Comparison of ENCODE assay signal across 16 cellular contexts in the genomic region with DNA sequence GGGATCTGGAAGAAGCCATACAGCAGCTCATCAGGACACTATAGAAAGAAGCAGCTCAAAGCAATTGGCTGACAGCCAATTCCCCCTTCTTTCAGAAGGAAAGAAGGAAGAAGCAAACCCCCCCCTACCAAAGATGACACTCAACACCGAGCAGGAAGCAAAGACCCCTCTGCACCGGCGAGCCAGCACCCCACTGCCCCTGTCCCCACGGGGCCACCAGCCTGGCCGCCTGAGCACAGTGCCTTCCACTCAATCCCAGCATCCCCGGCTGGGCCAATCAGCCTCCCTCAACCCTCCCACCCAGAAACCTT. TPM values are rescaled to one million over a fixed set of nuclear protein-coding genes. Genes with fewer than 3 reads are reported as not detected.
"Had no signal": no experiment of that assay in that cellular context is flagged by ENCODE, and none has a peak within 500 bp of the region (broad histone marks: within the 10 kb centered on the region; RNA-seq: fewer than 3 reads in every experiment).

No MANE protein-coding gene starts in this region.

- H3K9me3 ChIP-seq: stomach, tibial nerve had no signal

- ATAC-seq: activated CD8-positive, alpha-beta T cell treated with anti-CD3 and anti-CD28 coated beads, Interleukin-2, amount 10 ng/mL, durations not matched to agents 7 days and 5 days; activated naive CD8-positive, alpha-beta T cell treated with anti-CD3 and anti-CD28 coated beads, Interleukin-2, amount 50 U/mL, for 24 hours; left lobe of liver had no signal

- DNase-seq: activated CD4-positive, alpha-beta T cell treated with anti-CD3 and anti-CD28 coated beads for 48 hours; activated CD8-positive, alpha-beta T cell treated with anti-CD3 and anti-CD28 coated beads, Interleukin-2, amount 10 ng/mL, durations not matched to agents 7 days and 5 days; activated naive CD4-positive, alpha-beta T cell treated with Interleukin-2 at 50 U/mL for 16 hours; activated naive CD8-positive, alpha-beta T cell treated with anti-CD3 and anti-CD28 coated beads, Interleukin-2, amount 50 U/mL, for 24 hours; endodermal cell; erythroblast; mesendoderm; small intestine; stomach had no signal

- H3K36me3 ChIP-seq: stomach, tibial nerve had no signal

- H3K4me3 Mint-ChIP-seq: activated CD8-positive, alpha-beta T cell treated with anti-CD3 and anti-CD28 coated beads, Interleukin-2, amount 10 ng/mL, durations not matched to agents 7 days and 5 days; activated naive CD8-positive, alpha-beta T cell treated with anti-CD3 and anti-CD28 coated beads, Interleukin-2, amount 50 U/mL, for 24 hours; central memory CD8-positive, alpha-beta T cell; endodermal cell; neural crest cell had no signal

- H3K9me3 Mint-ChIP-seq: activated naive CD8-positive, alpha-beta T cell treated with anti-CD3 and anti-CD28 coated beads, Interleukin-2, amount 50 U/mL, for 24 hours; central memory CD8-positive, alpha-beta T cell had no signal

- H3K27ac Mint-ChIP-seq: activated CD8-positive, alpha-beta T cell treated with anti-CD3 and anti-CD28 coated beads, Interleukin-2, amount 10 ng/mL, durations not matched to agents 7 days and 5 days; activated naive CD8-positive, alpha-beta T cell treated with anti-CD3 and anti-CD28 coated beads, Interleukin-2, amount 50 U/mL, for 24 hours; endodermal cell had no signal

- H3K4me1 Mint-ChIP-seq: endodermal cell, neural crest cell had no signal

RNA-seq across cellular contexts. Expression of gene REM1, which starts 1.2 kb away (rescaled TPM):
- total RNA-seq: activated CD8-positive, alpha-beta T cell treated with anti-CD3 and anti-CD28 coated beads, Interleukin-2, amount 10 ng/mL, durations not matched to agents 7 days and 5 days; dermis microvascular lymphatic vessel endothelial cell; endodermal cell; left lobe of liver; neural crest cell; osteocyte; T-helper 1 cell treated with Interleukin-12 subunit alpha and Interleukin-12 subunit beta and Interleukin-4 antibody, amounts not matched to agents 30 ng/mL and 1 ng/mL, for 36 hours had no signal

RNA-seq across cellular contexts. Expression of gene DEFB124, which starts 1.3 kb away (rescaled TPM):
- total RNA-seq: activated CD8-positive, alpha-beta T cell treated with anti-CD3 and anti-CD28 coated beads, Interleukin-2, amount 10 ng/mL, durations not matched to agents 7 days and 5 days; dermis microvascular lymphatic vessel endothelial cell; endodermal cell; left lobe of liver; neural crest cell; osteocyte; T-helper 1 cell treated with Interleukin-12 subunit alpha and Interleukin-12 subunit beta and Interleukin-4 antibody, amounts not matched to agents 30 ng/mL and 1 ng/mL, for 36 hours; tibial nerve had no signal

RNA-seq across cellular contexts. Expression of gene DEFB123, which starts 35.8 kb away (rescaled TPM):
- total RNA-seq: activated CD8-positive, alpha-beta T cell treated with anti-CD3 and anti-CD28 coated beads, Interleukin-2, amount 10 ng/mL, durations not matched to agents 7 days and 5 days; dermis microvascular lymphatic vessel endothelial cell; endodermal cell; left lobe of liver; neural crest cell; osteocyte; stomach; T-helper 1 cell treated with Interleukin-12 subunit alpha and Interleukin-12 subunit beta and Interleukin-4 antibody, amounts not matched to agents 30 ng/mL and 1 ng/mL, for 36 hours; tibial nerve had no signal
